Comparison of ENCODE assay signal across 20 cellular contexts in the genomic region with DNA sequence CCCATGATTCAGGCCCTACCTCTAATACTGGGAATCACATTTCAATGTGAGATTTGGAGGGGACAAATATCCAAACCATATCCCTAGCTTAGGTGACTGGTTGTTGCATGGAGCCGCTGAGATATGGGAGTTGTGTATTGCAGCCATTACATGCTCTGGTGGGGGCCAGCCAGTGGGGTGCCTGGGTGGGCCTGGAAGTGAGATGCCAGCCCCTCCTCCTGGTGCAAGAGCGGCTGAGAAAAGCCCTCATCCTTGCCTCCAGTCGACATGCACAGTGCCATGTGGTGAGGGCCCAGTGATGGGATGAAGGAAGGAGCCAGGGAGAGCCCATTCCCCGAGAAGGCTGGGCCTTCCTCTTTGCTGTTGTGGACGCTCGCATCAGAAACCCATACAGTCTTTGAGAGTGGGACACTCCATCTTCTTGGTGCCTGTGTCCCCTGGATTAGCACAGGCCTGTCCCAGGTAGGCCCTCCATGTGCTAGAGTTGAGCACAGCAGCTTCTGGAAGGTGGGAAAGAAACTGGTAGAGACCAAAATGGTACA.
"Had no signal": no experiment of that assay in that cellular context is flagged by ENCODE, and none has a peak within 500 bp of the region (broad histone marks: within the 10 kb centered on the region; RNA-seq: fewer than 3 reads in every experiment).

No MANE protein-coding gene starts in this region.

- ATAC-seq: heart right ventricle; left colon; left ventricle myocardium superior; lower lobe of right lung; natural killer cell; right lobe of liver; stimulated activated naive B cell treated with anti-CD40 and anti-IgM and Interleukin-4, amounts not matched to agents 10 μg/mL and 1 μg/mL and 100 μg/mL, for 72 hours had no signal

- H3K36me3 Mint-ChIP-seq: natural killer cell; stimulated activated naive B cell treated with anti-CD40 and anti-IgM and Interleukin-4, amounts not matched to agents 10 μg/mL and 1 μg/mL and 100 μg/mL, for 72 hours had no signal

- DNase-seq: cerebellar nuclear complex; dorsolateral prefrontal cortex; effector CD4-positive, alpha-beta T cell; esophagus squamous epithelium; foreskin melanocyte; glutamatergic neuron; heart right ventricle; hippocampal formation; left colon; left ventricle myocardium superior; lower lobe of right lung; natural killer cell; occipital lobe; right lobe of liver; small intestine; stimulated activated CD4-positive, alpha-beta T cell treated with anti-CD3 and anti-CD28 coated beads, Interleukin-15, amount 100 ng/mL, for 24 hours; stimulated activated CD4-positive, alpha-beta T cell treated with anti-CD3 and anti-CD28 coated beads, Interleukin-2, amount 100 ng/mL, for 48 hours; stimulated activated naive B cell treated with anti-CD40 and anti-IgM and Interleukin-4, amounts not matched to agents 10 μg/mL and 1 μg/mL and 100 μg/mL, for 72 hours had no signal

- H3K4me3 Mint-ChIP-seq: natural killer cell; stimulated activated naive B cell treated with anti-CD40 and anti-IgM and Interleukin-4, amounts not matched to agents 10 μg/mL and 1 μg/mL and 100 μg/mL, for 72 hours; stimulated activated naive CD8-positive, alpha-beta T cell treated with anti-CD3 and anti-CD28 coated beads, Interleukin-15, Interleukin-2, amounts not matched to agents 100 ng/mL and 50 ng/mL, for 24 hours had no signal

- H3K9me3 Mint-ChIP-seq: stimulated activated naive CD8-positive, alpha-beta T cell treated with anti-CD3 and anti-CD28 coated beads, Interleukin-15, Interleukin-2, amounts not matched to agents 100 ng/mL and 50 ng/mL, for 24 hours had no signal

- H3K4me1 Mint-ChIP-seq: stimulated activated naive B cell treated with anti-CD40 and anti-IgM and Interleukin-4, amounts not matched to agents 10 μg/mL and 1 μg/mL and 100 μg/mL, for 72 hours had no signal

- H3K27me3 Mint-ChIP-seq: progenitor cell of endocrine pancreas had no signal

- H3K27ac Mint-ChIP-seq: natural killer cell; progenitor cell of endocrine pancreas; stimulated activated naive B cell treated with anti-CD40 and anti-IgM and Interleukin-4, amounts not matched to agents 10 μg/mL and 1 μg/mL and 100 μg/mL, for 72 hours; stimulated activated naive CD8-positive, alpha-beta T cell treated with anti-CD3 and anti-CD28 coated beads, Interleukin-15, Interleukin-2, amounts not matched to agents 100 ng/mL and 50 ng/mL, for 24 hours had no signal
